In the genomic region with DNA sequence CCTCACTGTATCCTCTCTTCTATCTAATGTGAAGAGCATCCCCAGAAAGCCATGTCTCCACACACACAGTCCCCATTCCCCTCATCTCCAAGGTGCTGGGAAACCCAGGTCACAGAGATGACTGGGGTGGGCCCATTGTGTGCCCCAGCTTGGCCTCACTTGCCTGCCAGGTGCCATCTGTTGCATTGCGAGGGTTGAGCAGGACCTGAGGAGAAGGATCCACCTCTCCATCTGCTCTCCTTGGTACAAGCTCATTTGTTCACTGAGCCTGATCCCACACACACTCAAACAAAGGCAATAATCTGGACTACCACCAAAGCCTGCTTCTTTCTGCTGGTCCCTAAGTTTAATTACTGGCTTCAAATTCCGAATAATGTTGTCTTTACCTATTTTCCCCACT, we compare ENCODE assay signal across 10 cellular contexts.
"Had no signal": no experiment of that assay in that cellular context is flagged by ENCODE, and none has a peak within 500 bp of the region (broad histone marks: within the 10 kb centered on the region; RNA-seq: fewer than 3 reads in every experiment).

No MANE protein-coding gene starts in this region.

- H3K27ac Mint-ChIP-seq: activated T-helper 17 cell treated with anti-CD3 and anti-CD28 coated beads, Interleukin-2, amount 50 U/mL, for 72 hours; nephron progenitor cell had no signal

- H3K27me3 Mint-ChIP-seq: activated T-helper 17 cell treated with anti-CD3 and anti-CD28 coated beads, Interleukin-2, amount 50 U/mL, for 72 hours had no signal

- DNase-seq: activated CD4-positive, alpha-beta T cell treated with anti-CD3 and anti-CD28 coated beads, Interleukin-2, amount 50 U/mL, for 48 hours; activated naive CD4-positive, alpha-beta T cell treated with Interleukin-2 at 50 U/mL for 16 hours; erythroblast; gastrocnemius medialis; left colon; lower lobe of right lung; nephron progenitor cell; upper lobe of right lung had no signal

- H3K9me3 Mint-ChIP-seq: nephron progenitor cell had no signal

- H3K4me3 Mint-ChIP-seq: activated T-helper 17 cell treated with anti-CD3 and anti-CD28 coated beads, Interleukin-2, amount 50 U/mL, for 72 hours; nephron progenitor cell had no signal

- ATAC-seq: activated T-helper 17 cell treated with anti-CD3 and anti-CD28 coated beads, Interleukin-2, amount 50 U/mL, for 72 hours; gastrocnemius medialis; left colon; lower lobe of right lung; sciatic nerve; upper lobe of right lung had no signal

- H3K4me1 Mint-ChIP-seq: activated T-helper 17 cell treated with anti-CD3 and anti-CD28 coated beads, Interleukin-2, amount 50 U/mL, for 72 hours; nephron progenitor cell had no signal
